ENCODE assay signal across 30 cellular contexts in genomic region chr1:116332461-116332860, GRCh38.
"Had no signal": no experiment of that assay in that cellular context is flagged by ENCODE, and none has a peak within 500 bp of the region (broad histone marks: within the 10 kb centered on the region; RNA-seq: fewer than 3 reads in every experiment).

No MANE protein-coding gene starts in this region.

- H3K4me1 ChIP-seq: adrenal gland, ascending aorta had no signal

- H3K27ac Mint-ChIP-seq: activated CD4-positive, alpha-beta memory T cell treated with anti-CD3 and anti-CD28 coated beads, Interleukin-2, amount 10 ng/mL, durations not matched to agents 7 days and 5 days; activated CD4-positive, alpha-beta T cell treated with anti-CD3 and anti-CD28 coated beads, Interleukin-2, amount 10 ng/mL, durations not matched to agents 24 days and 14 days; activated naive CD4-positive, alpha-beta T cell treated with anti-CD3 and anti-CD28 coated beads, Interleukin-2, amount 50 U/mL, for 72 hours; activated T-helper 17 cell treated with anti-CD3 and anti-CD28 coated beads, Interleukin-2, amount 50 U/mL, for 72 hours; effector memory CD8-positive, alpha-beta T cell; T-helper 1 cell treated with Interleukin-12 subunit alpha and Interleukin-12 subunit beta and Interleukin-4 antibody, amounts not matched to agents 30 μg/mL and 1 μg/mL, for 36 hours had no signal

- H3K36me3 Mint-ChIP-seq: brain had no signal

- H3K27ac ChIP-seq: adrenal gland, ascending aorta, cardiac muscle cell, left lung, lower lobe of right lung, pancreas, right lobe of liver, WERI-Rb-1 had no signal

- H3K27me3 Mint-ChIP-seq: activated CD4-positive, alpha-beta T cell treated with anti-CD3 and anti-CD28 coated beads, Interleukin-2, amount 10 ng/mL, durations not matched to agents 24 days and 14 days; activated T-helper 17 cell treated with anti-CD3 and anti-CD28 coated beads, Interleukin-2, amount 50 U/mL, for 72 hours; brain; naive thymus-derived CD8-positive, alpha-beta T cell had no signal

- H3K4me1 Mint-ChIP-seq: activated CD4-positive, alpha-beta memory T cell treated with anti-CD3 and anti-CD28 coated beads, Interleukin-2, amount 10 ng/mL, durations not matched to agents 7 days and 5 days; activated T-helper 17 cell treated with anti-CD3 and anti-CD28 coated beads, Interleukin-2, amount 50 U/mL, for 72 hours had no signal

- H3K4me3 Mint-ChIP-seq: activated CD4-positive, alpha-beta memory T cell treated with anti-CD3 and anti-CD28 coated beads, Interleukin-2, amount 10 ng/mL, durations not matched to agents 7 days and 5 days; activated CD4-positive, alpha-beta T cell treated with anti-CD3 and anti-CD28 coated beads, Interleukin-2, amount 10 ng/mL, durations not matched to agents 24 days and 14 days; activated T-cell treated with anti-CD3 and anti-CD28 coated beads, Interleukin-2, amount 50 U/mL, for 4 hours; activated T-helper 17 cell treated with anti-CD3 and anti-CD28 coated beads, Interleukin-2, amount 50 U/mL, for 72 hours; brain; effector memory CD8-positive, alpha-beta T cell; naive thymus-derived CD8-positive, alpha-beta T cell; neural crest cell; T-helper 1 cell treated with Interleukin-12 subunit alpha and Interleukin-12 subunit beta and Interleukin-4 antibody, amounts not matched to agents 30 μg/mL and 1 μg/mL, for 36 hours had no signal

- H3K4me3 ChIP-seq: adrenal gland, ascending aorta, cardiac muscle cell, left lung, lower lobe of right lung, pancreas, right lobe of liver, transverse colon had no signal

- ATAC-seq: activated CD4-positive, CD25-positive, alpha-beta regulatory T cell treated with anti-CD3 and anti-CD28 coated beads, Interleukin-2, amount 50 U/mL, for 24 hours; activated naive CD4-positive, alpha-beta T cell treated with anti-CD3 and anti-CD28 coated beads, Interleukin-2, amount 50 U/mL, for 72 hours; activated T-helper 17 cell treated with anti-CD3 and anti-CD28 coated beads, Interleukin-2, amount 50 U/mL, for 72 hours; effector memory CD8-positive, alpha-beta T cell; left lung; lower lobe of right lung; naive thymus-derived CD8-positive, alpha-beta T cell; right lobe of liver had no signal

- DNase-seq: activated CD4-positive, alpha-beta memory T cell treated with anti-CD3 and anti-CD28 coated beads, Interleukin-2, amount 10 ng/mL, durations not matched to agents 7 days and 5 days; activated CD4-positive, alpha-beta T cell treated with anti-CD3 and anti-CD28 coated beads, Interleukin-2, amount 10 ng/mL, durations not matched to agents 24 days and 14 days; activated CD8-positive, alpha-beta memory T cell treated with anti-CD3 and anti-CD28 coated beads, Interleukin-2, amount 50 U/mL, for 48 hours; activated T-cell treated with anti-CD3 and anti-CD28 coated beads, Interleukin-2, amount 50 U/mL, for 4 hours; adrenal gland; cortex of kidney; effector memory CD8-positive, alpha-beta T cell; erythroblast; foreskin melanocyte; glutamatergic neuron; left lung; lower lobe of right lung; mesenchymal stem cell; naive thymus-derived CD8-positive, alpha-beta T cell; nucleus accumbens; pancreas; right lobe of liver; stimulated activated CD4-positive, alpha-beta T cell treated with anti-CD3 and anti-CD28 coated beads, Interleukin-2, amount 100 ng/mL, for 48 hours; stimulated activated naive CD4-positive, alpha-beta T cell treated with Interleukin-2 at 50 U/mL for 16 hours; T-helper 9 cell; transverse colon; WERI-Rb-1 had no signal

- H3K9me3 Mint-ChIP-seq: activated CD4-positive, alpha-beta memory T cell treated with anti-CD3 and anti-CD28 coated beads, Interleukin-2, amount 10 ng/mL, durations not matched to agents 7 days and 5 days; activated naive CD4-positive, alpha-beta T cell treated with anti-CD3 and anti-CD28 coated beads, Interleukin-2, amount 50 U/mL, for 72 hours; activated T-cell treated with anti-CD3 and anti-CD28 coated beads, Interleukin-2, amount 50 U/mL, for 4 hours; activated T-helper 17 cell treated with anti-CD3 and anti-CD28 coated beads, Interleukin-2, amount 50 U/mL, for 72 hours; brain; effector memory CD8-positive, alpha-beta T cell; naive thymus-derived CD8-positive, alpha-beta T cell; T-helper 1 cell treated with Interleukin-12 subunit alpha and Interleukin-12 subunit beta and Interleukin-4 antibody, amounts not matched to agents 30 μg/mL and 1 μg/mL, for 36 hours had no signal

- H3K9me3 ChIP-seq: adrenal gland, ascending aorta, left lung, lower lobe of right lung, pancreas, right lobe of liver, transverse colon had no signal

- H3K36me3 ChIP-seq: adrenal gland, ascending aorta, cardiac muscle cell, left lung, lower lobe of right lung, pancreas, right lobe of liver, transverse colon, WERI-Rb-1 had no signal
